In genomic region chrX:80812176-80812575, GRCh38 we compare ENCODE assay signal across 9 cellular contexts. TPM values are rescaled to one million over a fixed set of nuclear protein-coding genes. Genes with fewer than 3 reads are reported as not detected.
A peak's percentile ranks its signal among the peaks of the same experiment; 100 is the strongest.
DNase-seq lines count a peak whose midpoint lies in the region; ATAC-seq and TF ChIP-seq lines count a peak whose summit lies in the region.
"Had no signal": no experiment of that assay in that cellular context is flagged by ENCODE, and none has a peak within 500 bp of the region (broad histone marks: within the 10 kb centered on the region; RNA-seq: fewer than 3 reads in every experiment).

No MANE protein-coding gene starts in this region.

- DNase-seq in EH (ENCODE audit: low read depth) (peak; percentile 48), GM20000 (ENCODE audit: low spot score) (peak; percentile 2), HL-60 (ENCODE audit: low read depth in 1 of 2, low spot score in 1 of 2) (peak in 1 of 2 experiments; percentile 80), WERI-Rb-1 (peak; percentile 21), fibroblast of the aortic adventitia (ENCODE audit: low read depth) (peak; percentile 50), uterus (no peak)
- DNase-seq in stimulated activated naive CD4-positive, alpha-beta T cell (lab: John Stamatoyannopoulos, UW) = peak in 5 of 6 experiments; percentile 1 to 30 (median 12)

- no peaks in the 10 kb centered on the region for H3K36me3 ChIP-seq in WERI-Rb-1
- no peaks in the 10 kb centered on the region for H3K36me3 ChIP-seq in uterus
- H3K36me3 ChIP-seq: tibial nerve had no signal

- H3K9me3 ChIP-seq in WERI-Rb-1 (ENCODE audit: severe bottlenecking) = no peaks in the 10 kb centered on the region
- H3K9me3 ChIP-seq in uterus = no peaks in the 10 kb centered on the region
- H3K9me3 ChIP-seq: tibial nerve had no signal

- H3K27ac ChIP-seq in HL-60 (replicated peaks) = peak overlapping the region; percentile 43
- no peak overlapping the region for H3K27ac ChIP-seq in WERI-Rb-1
- H3K27ac ChIP-seq in uterus = no peak overlapping the region
- H3K27ac ChIP-seq: tibial nerve had no signal

- H3K4me1 ChIP-seq in uterus = no peaks in the 10 kb centered on the region

- H3K27me3 ChIP-seq in HL-60 (ENCODE audit: insufficient read depth, poor library complexity, severe bottlenecking) (no peaks in the 10 kb centered on the region), WERI-Rb-1 (ENCODE audit: insufficient read depth, low read depth, severe bottlenecking) (no peaks in the 10 kb centered on the region), uterus (no peaks in the 10 kb centered on the region)
- H3K27me3 ChIP-seq: tibial nerve had no signal

- H3K4me3 ChIP-seq in HL-60 (replicated peaks; ENCODE audit: insufficient read depth, low read length) = no peak overlapping the region
- no peak overlapping the region for H3K4me3 ChIP-seq in WERI-Rb-1 (ENCODE audit: low read depth, low read length)
- no peak overlapping the region for H3K4me3 ChIP-seq in fibroblast of the aortic adventitia (ENCODE audit: low read depth, low read length)
- H3K4me3 ChIP-seq in uterus = no peak overlapping the region
- H3K4me3 ChIP-seq: tibial nerve had no signal

- TF ChIP-seq POLR2A in uterus (IDR thresholded peaks at IDR 0.05) = no peak

- ATAC-seq in GM18520 (IDR thresholded peaks at IDR 0.05; ENCODE audit: unreplicated experiment) = no peak

- TF ChIP-seq CTCF in GM20000 (IDR thresholded peaks at IDR 0.05; ENCODE audit: extremely low read depth, missing control alignments) (no peak), HL-60 (IDR thresholded peaks at IDR 0.05; ENCODE audit: insufficient read depth, low read length) (peak; percentile 14), WERI-Rb-1 (IDR thresholded peaks at IDR 0.05; ENCODE audit: low read depth, low read length) (peak; percentile 32; the same call in 1 of the 2 replicates), fibroblast of the aortic adventitia (IDR thresholded peaks at IDR 0.05; ENCODE audit: insufficient read depth, low read length) (peak; percentile 33), uterus (IDR thresholded peaks at IDR 0.05) (no peak)

- intact Hi-C loops in uterus (cut with DNase I; ENCODE audit: low total_unique reads) = no loop called here

RNA-seq across cellular contexts. Expression of gene BRWD3, which starts 2.5 kb away (rescaled TPM):
- total RNA-seq in fibroblast of the aortic adventitia (ENCODE audit: low replicate concordance) (7.6 and 14.8 TPM in 2 replicates), uterus (10 to 100 TPM; 22.9 to 46.0 (median 43.2) TPM)

Comparison
In these comparisons a context has a peak if more than half of its experiments do, and no peak if none do; other contexts are left out.
1. DNase-seq: peak in EH (single experiment), GM20000 (single experiment), WERI-Rb-1 (single experiment), fibroblast of the aortic adventitia (single experiment) and stimulated activated naive CD4-positive, alpha-beta T cell (5 of 6); none in uterus (0 of 2).
2. CTCF ChIP-seq: peak in HL-60 (single experiment), WERI-Rb-1 (single experiment) and fibroblast of the aortic adventitia (single experiment); none in GM20000 (single experiment) and uterus (0 of 4).